ENCODE assay signal across 19 cellular contexts in the genomic region with DNA sequence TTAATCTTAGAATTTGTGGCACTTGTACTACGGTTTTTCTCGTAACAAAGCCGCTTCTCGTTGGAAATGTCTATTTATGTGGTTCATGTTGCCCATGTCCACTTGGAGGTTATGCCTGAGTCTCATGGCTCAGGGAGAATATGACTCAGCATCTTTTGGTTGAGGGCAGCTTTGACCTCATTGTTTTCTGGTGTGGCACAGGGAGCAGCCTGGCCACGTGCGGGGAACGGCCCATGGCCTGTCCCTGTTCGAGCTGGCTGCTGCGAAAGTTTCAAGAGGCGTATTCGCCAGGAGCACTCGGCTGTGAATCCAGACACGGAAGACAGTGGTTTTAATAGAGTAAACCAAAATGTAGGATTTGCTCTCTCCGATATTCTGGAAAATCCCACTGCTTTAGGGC.
DNase-seq lines count a peak whose midpoint lies in the region; ATAC-seq, FAIRE-seq and TF ChIP-seq lines count a peak whose summit lies in the region.
"Had no signal": no experiment of that assay in that cellular context is flagged by ENCODE, and none has a peak within 500 bp of the region (broad histone marks: within the 10 kb centered on the region; RNA-seq: fewer than 3 reads in every experiment).

No MANE protein-coding gene starts in this region.

- no peak overlapping the region for H2BK5ac ChIP-seq in mesenchymal stem cell (ENCODE audit: low read depth, low read length, poor library complexity, severe bottlenecking)

- no peaks in the 10 kb centered on the region for H3K4me1 ChIP-seq in duodenal mucosa (ENCODE audit: control insufficient read depth in 1 of 2, insufficient read depth in 2 of 2, low read length in 2 of 2)
- peaks cover 7% of the 10 kb centered on the region for H3K4me1 ChIP-seq in mesenchymal stem cell (ENCODE audit: control insufficient read depth, insufficient read depth, low read depth, low read length)
- no peaks in the 10 kb centered on the region for H3K4me1 ChIP-seq in foreskin keratinocyte
- H3K4me1 ChIP-seq: testis had no signal

- no peak overlapping the region for H3K4me3 Mint-ChIP-seq in mesothelial cell of epicardium
- H3K4me3 Mint-ChIP-seq: HFFc6; IgD-negative memory B cell; T-helper 1 cell treated with Interleukin-12 subunit alpha and Interleukin-12 subunit beta and Interleukin-4 antibody, amounts not matched to agents 30 μg/mL and 1 μg/mL, for 36 hours had no signal

- H4K8ac ChIP-seq in mesenchymal stem cell (ENCODE audit: low read length) = no peak overlapping the region

- no peak overlapping the region for H3K23ac ChIP-seq in mesenchymal stem cell (ENCODE audit: low read length in 2 of 2)

- H3K27ac Mint-ChIP-seq in mesothelial cell of epicardium = no peak overlapping the region
- H3K27ac Mint-ChIP-seq: activated T-helper 2 cell treated with anti-CD3 and anti-CD28 coated beads, Interferon-gamma antibody, Interleukin-2, Interleukin-4, amounts not matched to agents 10 μg/mL and 5 μg/mL and 100 μg/mL, durations not matched to agents 14 hours and 24 hours and 36 hours; HFFc6; IgD-negative memory B cell; T-helper 1 cell treated with Interleukin-12 subunit alpha and Interleukin-12 subunit beta and Interleukin-4 antibody, amounts not matched to agents 30 μg/mL and 1 μg/mL, for 36 hours had no signal

- no peaks in the 10 kb centered on the region for H3K27me3 ChIP-seq in duodenal mucosa (ENCODE audit: control insufficient read depth in 1 of 2, insufficient read depth in 2 of 2, low read length in 2 of 2)
- no peaks in the 10 kb centered on the region for H3K27me3 ChIP-seq in mesenchymal stem cell (ENCODE audit: control insufficient read depth in 1 of 2, insufficient read depth in 1 of 2, low read length in 2 of 2)
- H3K27me3 ChIP-seq in foreskin keratinocyte = no peaks in the 10 kb centered on the region
- H3K27me3 ChIP-seq: BLaER1, hepatocyte, testis had no signal

- no peaks in the 10 kb centered on the region for H3K27me3 Mint-ChIP-seq in mesothelial cell of epicardium (ENCODE audit: low read depth)

- H3K9ac ChIP-seq in duodenal mucosa (ENCODE audit: low read depth in 1 of 2, low read length in 2 of 2) = no peak overlapping the region
- no peak overlapping the region for H3K9ac ChIP-seq in mesenchymal stem cell (ENCODE audit: low read length)
- H3K9ac ChIP-seq: BLaER1 had no signal

- no peak overlapping the region for H3K18ac ChIP-seq in mesenchymal stem cell (ENCODE audit: low read depth in 1 of 2, low read length in 2 of 2)

- peaks cover 7% of the 10 kb centered on the region for H3K4me1 Mint-ChIP-seq in mesothelial cell of epicardium

- H3K27ac ChIP-seq in duodenal mucosa (ENCODE audit: low read depth, low read length) (peak overlapping the region; percentile 20), mesenchymal stem cell (ENCODE audit: low read length, poor library complexity, severe bottlenecking) (no peak overlapping the region), foreskin keratinocyte (no peak overlapping the region)
- H3K27ac ChIP-seq: BLaER1, hepatocyte, testis had no signal

- peak; percentile 32 for FAIRE-seq in urothelium cell line (lab: Jason Lieb, UNC)

- H3K9me3 ChIP-seq in duodenal mucosa (ENCODE audit: control insufficient read depth in 1 of 2, low read length in 2 of 2) = peaks cover 0 to 6% of the 10 kb centered on the region in 2 donors
- peaks cover 11% of the 10 kb centered on the region for H3K9me3 ChIP-seq in mesenchymal stem cell (ENCODE audit: control insufficient read depth, low read length)
- H3K9me3 ChIP-seq: testis had no signal

- H3K14ac ChIP-seq in mesenchymal stem cell (ENCODE audit: low read length in 2 of 2) = no peak overlapping the region

- 90% methylated on average over 14 of the region's 14 CpGs for WGBS in mesenchymal stem cell

- H3K36me3 ChIP-seq in duodenal mucosa (ENCODE audit: control insufficient read depth in 1 of 2, insufficient read depth in 2 of 2, low read length in 2 of 2) (no peaks in the 10 kb centered on the region), mesenchymal stem cell (ENCODE audit: control insufficient read depth in 1 of 2, insufficient read depth in 2 of 2, low read depth in 1 of 2, low read length in 2 of 2) (no peaks in the 10 kb centered on the region)
- H3K36me3 ChIP-seq: BLaER1 had no signal

- TF ChIP-seq CTCF in foreskin keratinocyte (conservative IDR thresholded peaks at IDR 0.05) (no peak), mesothelial cell of epicardium (IDR thresholded peaks at IDR 0.05; ENCODE audit: unreplicated experiment) (no peak)

- peaks cover 10% of the 10 kb centered on the region for H3K9me3 Mint-ChIP-seq in mesothelial cell of epicardium
- H3K9me3 Mint-ChIP-seq: activated T-helper 2 cell treated with anti-CD3 and anti-CD28 coated beads, Interferon-gamma antibody, Interleukin-2, Interleukin-4, amounts not matched to agents 10 μg/mL and 5 μg/mL and 100 μg/mL, durations not matched to agents 14 hours and 24 hours and 36 hours; T-helper 1 cell treated with Interleukin-12 subunit alpha and Interleukin-12 subunit beta and Interleukin-4 antibody, amounts not matched to agents 30 μg/mL and 1 μg/mL, for 36 hours had no signal

- DNase-seq in M059J (ENCODE audit: low read depth) = peak; percentile 58
- no peak for DNase-seq in mesenchymal stem cell
- peak; percentile 46 for DNase-seq in urothelium cell line (ENCODE audit: low spot score)
- no peak for DNase-seq in foreskin keratinocyte
- DNase-seq in occipital lobe (lab: John Stamatoyannopoulos, UW) = no peak
- DNase-seq in mesothelial cell of epicardium (ENCODE audit: low spot score in 2 of 2, unreplicated experiment in 2 of 2) = no peak
- DNase-seq: activated CD4-positive, CD25-positive, alpha-beta regulatory T cell; caudate nucleus; DMS 273 treated with DMSO at 0.1 percent for 48 hours; HFFc6; NCI-H2081; testis had no signal

- no peak for ATAC-seq in foreskin keratinocyte
- ATAC-seq: Right ventricle myocardium inferior had no signal

- no peak overlapping the region for H2AFZ ChIP-seq in mesenchymal stem cell (ENCODE audit: low read depth, low read length)
- H2AFZ ChIP-seq: hepatocyte had no signal

- no peaks in the 10 kb centered on the region for H3K79me1 ChIP-seq in mesenchymal stem cell (replicated peaks; ENCODE audit: low read length, poor library complexity, severe bottlenecking)

- H3K4ac ChIP-seq in mesenchymal stem cell (ENCODE audit: low read depth in 1 of 2, low read length in 2 of 2) = no peak overlapping the region

- no peak overlapping the region for H3K4me2 ChIP-seq in mesenchymal stem cell (ENCODE audit: low read length, poor library complexity, severe bottlenecking)
- H3K4me2 ChIP-seq: BLaER1 had no signal

- H2BK120ac ChIP-seq in mesenchymal stem cell (ENCODE audit: low read depth, low read length) = no peak overlapping the region

- H2AK5ac ChIP-seq in mesenchymal stem cell (ENCODE audit: low read length, severe bottlenecking) = peak overlapping the region; percentile 19

- H2BK15ac ChIP-seq in mesenchymal stem cell (ENCODE audit: low read depth, poor library complexity, severe bottlenecking) = no peak overlapping the region

- no peak overlapping the region for H3K4me3 ChIP-seq in duodenal mucosa (ENCODE audit: low read depth in 1 of 2, low read length in 2 of 2)
- H3K4me3 ChIP-seq in mesenchymal stem cell (ENCODE audit: insufficient read depth in 1 of 2, low read depth in 1 of 2, low read length in 2 of 2) = no peak overlapping the region
- H3K4me3 ChIP-seq: BLaER1, hepatocyte, testis had no signal

- H2BK12ac ChIP-seq in mesenchymal stem cell (ENCODE audit: low read length in 2 of 2) = no peak overlapping the region

- H3K36me3 Mint-ChIP-seq in mesothelial cell of epicardium = peaks cover 6% of the 10 kb centered on the region

- H4K91ac ChIP-seq in mesenchymal stem cell (ENCODE audit: low read length) = no peak overlapping the region

Comparison
In these comparisons a context has a peak if more than half of its experiments do, and no peak if none do; other contexts are left out.
1. DNase-seq: peak in M059J (single experiment) and urothelium cell line (single experiment); none in mesenchymal stem cell (single experiment), foreskin keratinocyte (0 of 2), occipital lobe (single experiment) and mesothelial cell of epicardium (0 of 2).